In genomic region chr4:167774646-167775045, GRCh38 we compare ENCODE assay signal across 15 cellular contexts.
DNase-seq lines count a peak whose midpoint lies in the region; ATAC-seq and TF ChIP-seq lines count a peak whose summit lies in the region.
"Had no signal": no experiment of that assay in that cellular context is flagged by ENCODE, and none has a peak within 500 bp of the region (broad histone marks: within the 10 kb centered on the region; RNA-seq: fewer than 3 reads in every experiment).

No MANE protein-coding gene starts in this region.

- H3K4me3 ChIP-seq in epithelial cell of esophagus (ENCODE audit: low read length), result no peak overlapping the region
- H3K4me3 ChIP-seq: BLaER1 treated with 17β-estradiol and CSF1 and Interleukin-3, amounts not matched to agents 10 nM and 100 nM had no signal

- DNase-seq in EL, result peak; percentile 31
- peak; percentile 54 for DNase-seq in HCEC 1CT
- DNase-seq in epithelial cell of esophagus (ENCODE audit: low read depth), result peak; percentile 25
- DNase-seq in myocyte (ENCODE audit: low read depth), result peak; percentile 5
- no peak for DNase-seq in NCI-H2107 (lab: John Stamatoyannopoulos, UW)
- DNase-seq: CD8-positive, alpha-beta memory T cell; COR-L47; DMS 273 treated with DMSO at 0.1 percent for 48 hours; DMS53; DND-41; GDM1; GOT3; H7 had no signal

- ATAC-seq in GM18907 (IDR thresholded peaks at IDR 0.05; ENCODE audit: unreplicated experiment), result no peak

- TF ChIP-seq CTCF in epithelial cell of esophagus (IDR thresholded peaks at IDR 0.05; ENCODE audit: insufficient read depth, low read depth, low read length, missing control alignments), result no peak
